In genomic region chr4:177528620-177529019, GRCh38 we compare ENCODE assay signal across 1 cellular context.
TF ChIP-seq lines count a peak whose summit lies in the region.

No MANE protein-coding gene starts in this region.

TF ChIP-seq in K562, 482 proteins besides CTCF, POLR2A, EP300 and RAD21 (continued from another document):
- TF ChIP-seq L3MBTL2 (IDR thresholded peaks at IDR 0.05) (peak; percentile 78), TEAD4 (IDR thresholded peaks at IDR 0.05; ENCODE audit: low read length) (no peak), TEAD4 (CRISPR knock-in tag; IDR thresholded peaks at IDR 0.05; ENCODE audit: borderline replicate concordance) (no peak), GTF2E2 (tag; IDR thresholded peaks at IDR 0.05) (no peak), LEF1 (IDR thresholded peaks at IDR 0.05) (no peak), SPI1 (IDR thresholded peaks at IDR 0.05; ENCODE audit: borderline replicate concordance, low read depth, low read length) (peak; percentile 53; the same call in 1 of the 2 replicates), NFYB (IDR thresholded peaks at IDR 0.05; ENCODE audit: extremely low read depth, insufficient read length) (no peak), BRF1 (IDR thresholded peaks at IDR 0.05; ENCODE audit: borderline replicate concordance, extremely low read depth, insufficient read length) (no peak), ZNF445 (CRISPR knock-in tag; IDR thresholded peaks at IDR 0.05; ENCODE audit: low read depth) (no peak)
- TF ChIP-seq, protein P1, sequence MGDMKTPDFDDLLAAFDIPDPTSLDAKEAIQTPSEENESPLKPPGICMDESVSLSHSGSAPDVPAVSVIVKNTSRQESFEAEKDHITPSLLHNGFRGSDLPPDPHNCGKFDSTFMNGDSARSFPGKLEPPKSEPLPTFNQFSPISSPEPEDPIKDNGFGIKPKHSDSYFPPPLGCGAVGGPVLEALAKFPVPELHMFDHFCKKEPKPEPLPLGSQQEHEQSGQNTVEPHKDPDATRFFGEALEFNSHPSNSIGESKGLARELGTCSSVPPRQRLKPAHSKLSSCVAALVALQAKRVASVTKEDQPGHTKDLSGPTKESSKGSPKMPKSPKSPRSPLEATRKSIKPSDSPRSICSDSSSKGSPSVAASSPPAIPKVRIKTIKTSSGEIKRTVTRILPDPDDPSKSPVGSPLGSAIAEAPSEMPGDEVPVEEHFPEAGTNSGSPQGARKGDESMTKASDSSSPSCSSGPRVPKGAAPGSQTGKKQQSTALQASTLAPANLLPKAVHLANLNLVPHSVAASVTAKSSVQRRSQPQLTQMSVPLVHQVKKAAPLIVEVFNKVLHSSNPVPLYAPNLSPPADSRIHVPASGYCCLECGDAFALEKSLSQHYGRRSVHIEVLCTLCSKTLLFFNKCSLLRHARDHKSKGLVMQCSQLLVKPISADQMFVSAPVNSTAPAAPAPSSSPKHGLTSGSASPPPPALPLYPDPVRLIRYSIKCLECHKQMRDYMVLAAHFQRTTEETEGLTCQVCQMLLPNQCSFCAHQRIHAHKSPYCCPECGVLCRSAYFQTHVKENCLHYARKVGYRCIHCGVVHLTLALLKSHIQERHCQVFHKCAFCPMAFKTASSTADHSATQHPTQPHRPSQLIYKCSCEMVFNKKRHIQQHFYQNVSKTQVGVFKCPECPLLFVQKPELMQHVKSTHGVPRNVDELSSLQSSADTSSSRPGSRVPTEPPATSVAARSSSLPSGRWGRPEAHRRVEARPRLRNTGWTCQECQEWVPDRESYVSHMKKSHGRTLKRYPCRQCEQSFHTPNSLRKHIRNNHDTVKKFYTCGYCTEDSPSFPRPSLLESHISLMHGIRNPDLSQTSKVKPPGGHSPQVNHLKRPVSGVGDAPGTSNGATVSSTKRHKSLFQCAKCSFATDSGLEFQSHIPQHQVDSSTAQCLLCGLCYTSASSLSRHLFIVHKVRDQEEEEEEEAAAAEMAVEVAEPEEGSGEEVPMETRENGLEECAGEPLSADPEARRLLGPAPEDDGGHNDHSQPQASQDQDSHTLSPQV (IDR thresholded peaks at IDR 0.05) = peak; percentile 56; the same call in 1 of the 2 replicates
- TF ChIP-seq, protein P2, sequence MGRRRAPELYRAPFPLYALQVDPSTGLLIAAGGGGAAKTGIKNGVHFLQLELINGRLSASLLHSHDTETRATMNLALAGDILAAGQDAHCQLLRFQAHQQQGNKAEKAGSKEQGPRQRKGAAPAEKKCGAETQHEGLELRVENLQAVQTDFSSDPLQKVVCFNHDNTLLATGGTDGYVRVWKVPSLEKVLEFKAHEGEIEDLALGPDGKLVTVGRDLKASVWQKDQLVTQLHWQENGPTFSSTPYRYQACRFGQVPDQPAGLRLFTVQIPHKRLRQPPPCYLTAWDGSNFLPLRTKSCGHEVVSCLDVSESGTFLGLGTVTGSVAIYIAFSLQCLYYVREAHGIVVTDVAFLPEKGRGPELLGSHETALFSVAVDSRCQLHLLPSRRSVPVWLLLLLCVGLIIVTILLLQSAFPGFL (CRISPR knock-in tag; IDR thresholded peaks at IDR 0.05) = no peak
- TF ChIP-seq, protein P3, sequence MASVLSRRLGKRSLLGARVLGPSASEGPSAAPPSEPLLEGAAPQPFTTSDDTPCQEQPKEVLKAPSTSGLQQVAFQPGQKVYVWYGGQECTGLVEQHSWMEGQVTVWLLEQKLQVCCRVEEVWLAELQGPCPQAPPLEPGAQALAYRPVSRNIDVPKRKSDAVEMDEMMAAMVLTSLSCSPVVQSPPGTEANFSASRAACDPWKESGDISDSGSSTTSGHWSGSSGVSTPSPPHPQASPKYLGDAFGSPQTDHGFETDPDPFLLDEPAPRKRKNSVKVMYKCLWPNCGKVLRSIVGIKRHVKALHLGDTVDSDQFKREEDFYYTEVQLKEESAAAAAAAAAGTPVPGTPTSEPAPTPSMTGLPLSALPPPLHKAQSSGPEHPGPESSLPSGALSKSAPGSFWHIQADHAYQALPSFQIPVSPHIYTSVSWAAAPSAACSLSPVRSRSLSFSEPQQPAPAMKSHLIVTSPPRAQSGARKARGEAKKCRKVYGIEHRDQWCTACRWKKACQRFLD (CRISPR knock-in tag; IDR thresholded peaks at IDR 0.05) = no peak
- TF ChIP-seq, protein P4, sequence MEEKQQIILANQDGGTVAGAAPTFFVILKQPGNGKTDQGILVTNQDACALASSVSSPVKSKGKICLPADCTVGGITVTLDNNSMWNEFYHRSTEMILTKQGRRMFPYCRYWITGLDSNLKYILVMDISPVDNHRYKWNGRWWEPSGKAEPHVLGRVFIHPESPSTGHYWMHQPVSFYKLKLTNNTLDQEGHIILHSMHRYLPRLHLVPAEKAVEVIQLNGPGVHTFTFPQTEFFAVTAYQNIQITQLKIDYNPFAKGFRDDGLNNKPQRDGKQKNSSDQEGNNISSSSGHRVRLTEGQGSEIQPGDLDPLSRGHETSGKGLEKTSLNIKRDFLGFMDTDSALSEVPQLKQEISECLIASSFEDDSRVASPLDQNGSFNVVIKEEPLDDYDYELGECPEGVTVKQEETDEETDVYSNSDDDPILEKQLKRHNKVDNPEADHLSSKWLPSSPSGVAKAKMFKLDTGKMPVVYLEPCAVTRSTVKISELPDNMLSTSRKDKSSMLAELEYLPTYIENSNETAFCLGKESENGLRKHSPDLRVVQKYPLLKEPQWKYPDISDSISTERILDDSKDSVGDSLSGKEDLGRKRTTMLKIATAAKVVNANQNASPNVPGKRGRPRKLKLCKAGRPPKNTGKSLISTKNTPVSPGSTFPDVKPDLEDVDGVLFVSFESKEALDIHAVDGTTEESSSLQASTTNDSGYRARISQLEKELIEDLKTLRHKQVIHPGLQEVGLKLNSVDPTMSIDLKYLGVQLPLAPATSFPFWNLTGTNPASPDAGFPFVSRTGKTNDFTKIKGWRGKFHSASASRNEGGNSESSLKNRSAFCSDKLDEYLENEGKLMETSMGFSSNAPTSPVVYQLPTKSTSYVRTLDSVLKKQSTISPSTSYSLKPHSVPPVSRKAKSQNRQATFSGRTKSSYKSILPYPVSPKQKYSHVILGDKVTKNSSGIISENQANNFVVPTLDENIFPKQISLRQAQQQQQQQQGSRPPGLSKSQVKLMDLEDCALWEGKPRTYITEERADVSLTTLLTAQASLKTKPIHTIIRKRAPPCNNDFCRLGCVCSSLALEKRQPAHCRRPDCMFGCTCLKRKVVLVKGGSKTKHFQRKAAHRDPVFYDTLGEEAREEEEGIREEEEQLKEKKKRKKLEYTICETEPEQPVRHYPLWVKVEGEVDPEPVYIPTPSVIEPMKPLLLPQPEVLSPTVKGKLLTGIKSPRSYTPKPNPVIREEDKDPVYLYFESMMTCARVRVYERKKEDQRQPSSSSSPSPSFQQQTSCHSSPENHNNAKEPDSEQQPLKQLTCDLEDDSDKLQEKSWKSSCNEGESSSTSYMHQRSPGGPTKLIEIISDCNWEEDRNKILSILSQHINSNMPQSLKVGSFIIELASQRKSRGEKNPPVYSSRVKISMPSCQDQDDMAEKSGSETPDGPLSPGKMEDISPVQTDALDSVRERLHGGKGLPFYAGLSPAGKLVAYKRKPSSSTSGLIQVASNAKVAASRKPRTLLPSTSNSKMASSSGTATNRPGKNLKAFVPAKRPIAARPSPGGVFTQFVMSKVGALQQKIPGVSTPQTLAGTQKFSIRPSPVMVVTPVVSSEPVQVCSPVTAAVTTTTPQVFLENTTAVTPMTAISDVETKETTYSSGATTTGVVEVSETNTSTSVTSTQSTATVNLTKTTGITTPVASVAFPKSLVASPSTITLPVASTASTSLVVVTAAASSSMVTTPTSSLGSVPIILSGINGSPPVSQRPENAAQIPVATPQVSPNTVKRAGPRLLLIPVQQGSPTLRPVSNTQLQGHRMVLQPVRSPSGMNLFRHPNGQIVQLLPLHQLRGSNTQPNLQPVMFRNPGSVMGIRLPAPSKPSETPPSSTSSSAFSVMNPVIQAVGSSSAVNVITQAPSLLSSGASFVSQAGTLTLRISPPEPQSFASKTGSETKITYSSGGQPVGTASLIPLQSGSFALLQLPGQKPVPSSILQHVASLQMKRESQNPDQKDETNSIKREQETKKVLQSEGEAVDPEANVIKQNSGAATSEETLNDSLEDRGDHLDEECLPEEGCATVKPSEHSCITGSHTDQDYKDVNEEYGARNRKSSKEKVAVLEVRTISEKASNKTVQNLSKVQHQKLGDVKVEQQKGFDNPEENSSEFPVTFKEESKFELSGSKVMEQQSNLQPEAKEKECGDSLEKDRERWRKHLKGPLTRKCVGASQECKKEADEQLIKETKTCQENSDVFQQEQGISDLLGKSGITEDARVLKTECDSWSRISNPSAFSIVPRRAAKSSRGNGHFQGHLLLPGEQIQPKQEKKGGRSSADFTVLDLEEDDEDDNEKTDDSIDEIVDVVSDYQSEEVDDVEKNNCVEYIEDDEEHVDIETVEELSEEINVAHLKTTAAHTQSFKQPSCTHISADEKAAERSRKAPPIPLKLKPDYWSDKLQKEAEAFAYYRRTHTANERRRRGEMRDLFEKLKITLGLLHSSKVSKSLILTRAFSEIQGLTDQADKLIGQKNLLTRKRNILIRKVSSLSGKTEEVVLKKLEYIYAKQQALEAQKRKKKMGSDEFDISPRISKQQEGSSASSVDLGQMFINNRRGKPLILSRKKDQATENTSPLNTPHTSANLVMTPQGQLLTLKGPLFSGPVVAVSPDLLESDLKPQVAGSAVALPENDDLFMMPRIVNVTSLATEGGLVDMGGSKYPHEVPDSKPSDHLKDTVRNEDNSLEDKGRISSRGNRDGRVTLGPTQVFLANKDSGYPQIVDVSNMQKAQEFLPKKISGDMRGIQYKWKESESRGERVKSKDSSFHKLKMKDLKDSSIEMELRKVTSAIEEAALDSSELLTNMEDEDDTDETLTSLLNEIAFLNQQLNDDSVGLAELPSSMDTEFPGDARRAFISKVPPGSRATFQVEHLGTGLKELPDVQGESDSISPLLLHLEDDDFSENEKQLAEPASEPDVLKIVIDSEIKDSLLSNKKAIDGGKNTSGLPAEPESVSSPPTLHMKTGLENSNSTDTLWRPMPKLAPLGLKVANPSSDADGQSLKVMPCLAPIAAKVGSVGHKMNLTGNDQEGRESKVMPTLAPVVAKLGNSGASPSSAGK (IDR thresholded peaks at IDR 0.05) = peak; percentile 81
- TF ChIP-seq, protein P5, sequence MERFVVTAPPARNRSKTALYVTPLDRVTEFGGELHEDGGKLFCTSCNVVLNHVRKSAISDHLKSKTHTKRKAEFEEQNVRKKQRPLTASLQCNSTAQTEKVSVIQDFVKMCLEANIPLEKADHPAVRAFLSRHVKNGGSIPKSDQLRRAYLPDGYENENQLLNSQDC (CRISPR knock-in tag; IDR thresholded peaks at IDR 0.05) = no peak
